In the genomic region with DNA sequence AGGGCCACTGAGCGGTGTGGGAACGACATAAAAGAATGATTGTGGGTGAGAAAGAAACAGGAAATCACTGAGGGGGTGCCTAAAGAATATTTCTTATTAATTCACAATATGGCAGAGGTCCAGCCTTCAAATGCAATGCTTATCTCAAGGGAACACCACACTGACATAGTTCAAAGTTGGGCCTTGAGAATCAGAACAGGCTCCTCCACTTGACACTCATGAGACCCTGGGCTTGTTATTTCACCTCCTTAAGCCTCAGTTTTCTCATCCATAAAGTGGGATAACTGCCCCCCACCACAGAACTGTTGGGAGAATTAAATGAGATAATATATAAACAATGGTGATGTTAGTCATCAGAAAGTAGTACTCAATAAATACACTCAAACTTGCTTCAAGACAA, we compare ENCODE assay signal across 10 cellular contexts. TPM values are rescaled to one million over a fixed set of nuclear protein-coding genes. Genes with fewer than 3 reads are reported as not detected.
DNase-seq lines count a peak whose midpoint lies in the region; ATAC-seq, FAIRE-seq and TF ChIP-seq lines count a peak whose summit lies in the region.
"Had no signal": no experiment of that assay in that cellular context is flagged by ENCODE, and none has a peak within 500 bp of the region (broad histone marks: within the 10 kb centered on the region; RNA-seq: fewer than 3 reads in every experiment).

No MANE protein-coding gene starts in this region.

- H3K4me1 Mint-ChIP-seq in activated naive CD8-positive, alpha-beta T cell treated with anti-CD3 and anti-CD28 coated beads for 36 hours: peaks cover 52% of the 10 kb centered on the region
- H3K4me1 Mint-ChIP-seq in memory B cell: peaks cover 21% of the 10 kb centered on the region

- no peaks in the 10 kb centered on the region; the same call in 1 of the 2 replicates for H3K9me2 ChIP-seq in GM23248 (ENCODE audit: insufficient read depth)

- DNase-seq in GM23248 (no peak), memory B cell (ENCODE audit: low spot score in 2 of 2) (no peak), SW 1271 (lab: John Stamatoyannopoulos, UW) (no peak), kidney (no peak)
- no peak for DNase-seq in activated naive CD8-positive, alpha-beta T cell treated with anti-CD3 and anti-CD28 coated beads for 36 hours
- DNase-seq in stimulated activated naive CD4-positive, alpha-beta T cell (lab: John Stamatoyannopoulos, UW): no peak
- DNase-seq: NCI-H2081 treated with DMSO at 0.1 percent for 48 hours had no signal

- no peaks in the 10 kb centered on the region for H3K27me3 Mint-ChIP-seq in activated naive CD8-positive, alpha-beta T cell treated with anti-CD3 and anti-CD28 coated beads for 36 hours
- no peaks in the 10 kb centered on the region for H3K27me3 Mint-ChIP-seq in memory B cell

- peaks cover 3% of the 10 kb centered on the region for H3K36me3 Mint-ChIP-seq in activated naive CD8-positive, alpha-beta T cell treated with anti-CD3 and anti-CD28 coated beads for 36 hours
- H3K36me3 Mint-ChIP-seq in memory B cell: no peaks in the 10 kb centered on the region

- no peaks in the 10 kb centered on the region for H4K20me1 ChIP-seq in BLaER1
- H4K20me1 ChIP-seq in GM23248 (ENCODE audit: insufficient read depth): no peaks in the 10 kb centered on the region

- H3K4me3 ChIP-seq in BLaER1 (no peak overlapping the region), GM23248 (no peak overlapping the region), kidney (ENCODE audit: low read length in 2 of 2) (no peak overlapping the region)

- H3F3A ChIP-seq in GM23248 (ENCODE audit: insufficient read depth): peaks cover 21% of the 10 kb centered on the region

- H3K27ac ChIP-seq in BLaER1 (peak overlapping the region; percentile 78), GM23248 (no peak overlapping the region), kidney (ENCODE audit: low read depth in 2 of 2, low read length in 2 of 2) (no peak overlapping the region)

- 90 to 92% methylated on average over 2 of the region's 2 CpGs for WGBS in GM23248 (ENCODE audit: low coverage in 1 of 2, low lambda C conversion rate in 2 of 2, missing lambda C conversion rate in 2 of 2), 2 experiments

- ATAC-seq in memory B cell (ENCODE audit: low read depth): no peak
- no peak for ATAC-seq in GM18909 (IDR thresholded peaks at IDR 0.05; ENCODE audit: poor library complexity, unreplicated experiment)

- H3K4me1 ChIP-seq in BLaER1 (peaks cover 42% of the 10 kb centered on the region), GM23248 (ENCODE audit: insufficient read depth) (peaks cover 53% of the 10 kb centered on the region), kidney (ENCODE audit: control insufficient read depth in 1 of 2, insufficient read depth in 1 of 2, low read depth in 1 of 2, low read length in 2 of 2) (peaks cover 0 to 2% of the 10 kb centered on the region in 2 donors)

- H3K27me3 ChIP-seq in BLaER1 (no peaks in the 10 kb centered on the region), GM23248 (replicated peaks; ENCODE audit: insufficient read depth) (no peaks in the 10 kb centered on the region)

- peak overlapping the region; percentile 65 for H3K4me3 Mint-ChIP-seq in activated naive CD8-positive, alpha-beta T cell treated with anti-CD3 and anti-CD28 coated beads for 36 hours
- peak overlapping the region; percentile 22 for H3K4me3 Mint-ChIP-seq in memory B cell

- H3K4me2 ChIP-seq in BLaER1 (peak overlapping the region; percentile 83), GM23248 (ENCODE audit: unreplicated experiment) (peak overlapping the region; percentile 69)

- no peaks in the 10 kb centered on the region for H3K36me3 ChIP-seq in BLaER1
- H3K36me3 ChIP-seq in GM23248 (ENCODE audit: low read depth): no peaks in the 10 kb centered on the region
- H3K36me3 ChIP-seq in kidney (ENCODE audit: control insufficient read depth in 1 of 2, insufficient read depth in 2 of 2, low read length in 2 of 2): no peaks in the 10 kb centered on the region

- H3K27ac Mint-ChIP-seq in activated naive CD8-positive, alpha-beta T cell treated with anti-CD3 and anti-CD28 coated beads for 36 hours: peak overlapping the region; percentile 98
- H3K27ac Mint-ChIP-seq in memory B cell: peak overlapping the region; percentile 89

- in situ Hi-C loops in GM23248 (cut with MboI): no loop called here

- H3K9ac ChIP-seq in BLaER1 (no peak overlapping the region), GM23248 (no peak overlapping the region), kidney (ENCODE audit: low read length in 2 of 2) (no peak overlapping the region)

- no peak for FAIRE-seq in kidney (lab: Jason Lieb, UNC)
- FAIRE-seq: HTR-8/SVneo had no signal

- H3K79me2 ChIP-seq in GM23248 (ENCODE audit: insufficient read depth): no peaks in the 10 kb centered on the region

- intact Hi-C loops in kidney (cut with DNase I): no loop called here

- peaks cover 2% of the 10 kb centered on the region for H3K9me3 Mint-ChIP-seq in activated naive CD8-positive, alpha-beta T cell treated with anti-CD3 and anti-CD28 coated beads for 36 hours
- no peaks in the 10 kb centered on the region for H3K9me3 Mint-ChIP-seq in memory B cell

- no peak overlapping the region for H2AFZ ChIP-seq in GM23248

- H3K9me3 ChIP-seq in BLaER1: no peaks in the 10 kb centered on the region
- no peaks in the 10 kb centered on the region for H3K9me3 ChIP-seq in GM23248 (ENCODE audit: low read depth)
- no peaks in the 10 kb centered on the region for H3K9me3 ChIP-seq in kidney (ENCODE audit: control insufficient read depth in 1 of 2, low read length in 2 of 2)

- no peak for TF ChIP-seq CTCF in kidney (IDR thresholded peaks at IDR 0.05; ENCODE audit: borderline replicate concordance, extremely low read depth, insufficient read depth)

RNA-seq across cellular contexts. Expression of gene ARHGAP18, which starts 40.4 kb away (rescaled TPM):
- total RNA-seq in GM23248 (2014; rRNA removed; shearing (Covaris generic)): 23.8 and 25.3 TPM in 2 replicates
- polyA plus RNA-seq in GM23248 (2016; fragmentation: Nextera tagmentation; extraction: Ambion mirVana): 12.0 and 12.5 TPM in 2 replicates
- 1 to 10 TPM; 7.0 to 8.9 TPM for total RNA-seq in activated naive CD8-positive, alpha-beta T cell treated with anti-CD3 and anti-CD28 coated beads for 36 hours
- 39.8 TPM for total RNA-seq in kidney
- polyA plus RNA-seq in kidney (ENCODE audit: insufficient read depth, low read depth, low replicate concordance): 26.5 TPM
